In the genomic region with DNA sequence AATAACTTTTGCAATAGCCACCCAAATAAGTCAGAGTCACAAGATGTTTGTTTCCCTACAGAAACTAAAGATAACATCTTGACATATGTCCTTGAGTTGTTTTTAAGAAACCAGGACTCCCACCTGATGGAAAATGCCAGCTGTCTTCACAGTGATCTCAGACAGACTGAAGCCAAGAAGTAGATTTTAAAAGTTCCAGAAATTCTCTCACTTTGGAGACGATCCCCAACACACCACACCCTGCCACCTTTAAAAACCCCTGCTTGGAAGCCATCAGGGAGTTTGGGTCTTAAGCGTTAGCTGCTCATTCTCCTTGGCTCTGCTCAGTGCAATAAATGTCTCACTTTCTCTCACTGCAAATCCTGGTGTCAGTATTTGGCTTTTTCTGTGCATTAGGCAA, we compare ENCODE assay signal across 21 cellular contexts.
DNase-seq lines count a peak whose midpoint lies in the region; ATAC-seq and TF ChIP-seq lines count a peak whose summit lies in the region.
"Had no signal": no experiment of that assay in that cellular context is flagged by ENCODE, and none has a peak within 500 bp of the region (broad histone marks: within the 10 kb centered on the region; RNA-seq: fewer than 3 reads in every experiment).

No MANE protein-coding gene starts in this region.

- in situ Hi-C loops in brain microvascular endothelial cell (cut with HindIII; ENCODE audit: low pct_ligation_motif_present, low sequenced_read_pairs) = no loop called here

- H3K4me3 ChIP-seq in brain microvascular endothelial cell (ENCODE audit: low read depth, low read length) = no peak overlapping the region
- H3K4me3 ChIP-seq: GM12878, right lobe of liver, SJSA1 had no signal

- no peak for ATAC-seq in activated naive CD8-positive, alpha-beta T cell treated with anti-CD3 and anti-CD28 coated beads, Interleukin-2, amount 50 U/mL, for 24 hours
- ATAC-seq: GM12878, right lobe of liver had no signal

- H3K27me3 ChIP-seq in brain microvascular endothelial cell (replicated peaks) = no peaks in the 10 kb centered on the region
- H3K27me3 ChIP-seq: right lobe of liver, SJSA1 had no signal

- H3K4me1 Mint-ChIP-seq in activated naive CD8-positive, alpha-beta T cell (ENCODE audit: low read depth) = peaks cover 21% of the 10 kb centered on the region
- H3K4me1 Mint-ChIP-seq in activated naive CD8-positive, alpha-beta T cell treated with anti-CD3 and anti-CD28 coated beads, Interleukin-2, amount 50 U/mL, for 24 hours = peaks cover 15% of the 10 kb centered on the region
- H3K4me1 Mint-ChIP-seq in activated T-helper 2 cell treated with anti-CD3 and anti-CD28 coated beads, Interferon-gamma antibody, Interleukin-2, Interleukin-4, amounts not matched to agents 10 μg/mL and 5 μg/mL and 100 μg/mL, durations not matched to agents 14 hours and 24 hours and 36 hours (ENCODE audit: low read depth) = peaks cover 17% of the 10 kb centered on the region

- DNase-seq in activated naive CD8-positive, alpha-beta T cell treated with anti-CD3 and anti-CD28 coated beads, Interleukin-2, amount 50 U/mL, for 24 hours = no peak
- DNase-seq in activated T-helper 2 cell treated with anti-CD3 and anti-CD28 coated beads, Interferon-gamma antibody, Interleukin-2, Interleukin-4, amounts not matched to agents 10 μg/mL and 5 μg/mL and 100 μg/mL, durations not matched to agents 14 hours and 24 hours and 36 hours (ENCODE audit: low spot score) = no peak
- DNase-seq in inferior parietal cortex (ENCODE audit: extremely low spot score) (peak; percentile 34), medulla oblongata (ENCODE audit: extremely low spot score) (no peak), GM10266 (ENCODE audit: extremely low spot score) (no peak), brain microvascular endothelial cell (no peak)
- DNase-seq: activated CD4-positive, alpha-beta memory T cell treated with anti-CD3 and anti-CD28 coated beads, Interleukin-2, amount 10 ng/mL, durations not matched to agents 7 days and 5 days; activated naive CD4-positive, alpha-beta T cell treated with anti-CD3 and anti-CD28 coated beads, Interleukin-2, amount 50 U/mL, for 16 hours; CD4-positive, alpha-beta memory T cell; DMS79; HFFc6; KBM-7; MM.1S; NCI-H1417 treated with DMSO at 0.1 percent for 48 hours; posterior cingulate gyrus; right lobe of liver; T-helper 2 cell had no signal

- peak overlapping the region; percentile 55 for H3K4me3 Mint-ChIP-seq in activated naive CD8-positive, alpha-beta T cell
- no peak overlapping the region for H3K4me3 Mint-ChIP-seq in activated naive CD8-positive, alpha-beta T cell treated with anti-CD3 and anti-CD28 coated beads, Interleukin-2, amount 50 U/mL, for 24 hours
- peak overlapping the region; percentile 41 for H3K4me3 Mint-ChIP-seq in activated T-helper 2 cell treated with anti-CD3 and anti-CD28 coated beads, Interferon-gamma antibody, Interleukin-2, Interleukin-4, amounts not matched to agents 10 μg/mL and 5 μg/mL and 100 μg/mL, durations not matched to agents 14 hours and 24 hours and 36 hours (ENCODE audit: low read depth)
- H3K4me3 Mint-ChIP-seq: activated CD4-positive, alpha-beta memory T cell treated with anti-CD3 and anti-CD28 coated beads, Interleukin-2, amount 10 ng/mL, durations not matched to agents 7 days and 5 days; HFFc6 had no signal

- H3K36me3 ChIP-seq in brain microvascular endothelial cell (replicated peaks) = no peaks in the 10 kb centered on the region
- H3K36me3 ChIP-seq: right lobe of liver, SJSA1 had no signal

- no peaks in the 10 kb centered on the region for H3K9me3 Mint-ChIP-seq in activated naive CD8-positive, alpha-beta T cell (ENCODE audit: low read depth)
- no peaks in the 10 kb centered on the region for H3K9me3 Mint-ChIP-seq in activated naive CD8-positive, alpha-beta T cell treated with anti-CD3 and anti-CD28 coated beads, Interleukin-2, amount 50 U/mL, for 24 hours
- no peaks in the 10 kb centered on the region for H3K9me3 Mint-ChIP-seq in activated T-helper 2 cell treated with anti-CD3 and anti-CD28 coated beads, Interferon-gamma antibody, Interleukin-2, Interleukin-4, amounts not matched to agents 10 μg/mL and 5 μg/mL and 100 μg/mL, durations not matched to agents 14 hours and 24 hours and 36 hours
- H3K9me3 Mint-ChIP-seq: activated CD4-positive, alpha-beta memory T cell treated with anti-CD3 and anti-CD28 coated beads, Interleukin-2, amount 10 ng/mL, durations not matched to agents 7 days and 5 days; CD4-positive, alpha-beta memory T cell; HFFc6 had no signal

- H3K27ac Mint-ChIP-seq in activated naive CD8-positive, alpha-beta T cell = no peak overlapping the region
- H3K27ac Mint-ChIP-seq in activated naive CD8-positive, alpha-beta T cell treated with anti-CD3 and anti-CD28 coated beads, Interleukin-2, amount 50 U/mL, for 24 hours = no peak overlapping the region
- H3K27ac Mint-ChIP-seq in activated T-helper 2 cell treated with anti-CD3 and anti-CD28 coated beads, Interferon-gamma antibody, Interleukin-2, Interleukin-4, amounts not matched to agents 10 μg/mL and 5 μg/mL and 100 μg/mL, durations not matched to agents 14 hours and 24 hours and 36 hours = peak overlapping the region; percentile 70
- H3K27ac Mint-ChIP-seq: activated CD4-positive, alpha-beta memory T cell treated with anti-CD3 and anti-CD28 coated beads, Interleukin-2, amount 10 ng/mL, durations not matched to agents 7 days and 5 days; HFFc6 had no signal

- no peaks in the 10 kb centered on the region for H3K36me3 Mint-ChIP-seq in activated naive CD8-positive, alpha-beta T cell
- H3K36me3 Mint-ChIP-seq in activated naive CD8-positive, alpha-beta T cell treated with anti-CD3 and anti-CD28 coated beads, Interleukin-2, amount 50 U/mL, for 24 hours (ENCODE audit: low read depth) = no peaks in the 10 kb centered on the region
- no peaks in the 10 kb centered on the region for H3K36me3 Mint-ChIP-seq in activated T-helper 2 cell treated with anti-CD3 and anti-CD28 coated beads, Interferon-gamma antibody, Interleukin-2, Interleukin-4, amounts not matched to agents 10 μg/mL and 5 μg/mL and 100 μg/mL, durations not matched to agents 14 hours and 24 hours and 36 hours (ENCODE audit: low read depth)
- H3K36me3 Mint-ChIP-seq: CD4-positive, alpha-beta memory T cell had no signal

- H3K27me3 Mint-ChIP-seq in activated naive CD8-positive, alpha-beta T cell = no peaks in the 10 kb centered on the region
- no peaks in the 10 kb centered on the region for H3K27me3 Mint-ChIP-seq in activated naive CD8-positive, alpha-beta T cell treated with anti-CD3 and anti-CD28 coated beads, Interleukin-2, amount 50 U/mL, for 24 hours
- H3K27me3 Mint-ChIP-seq in activated T-helper 2 cell treated with anti-CD3 and anti-CD28 coated beads, Interferon-gamma antibody, Interleukin-2, Interleukin-4, amounts not matched to agents 10 μg/mL and 5 μg/mL and 100 μg/mL, durations not matched to agents 14 hours and 24 hours and 36 hours (ENCODE audit: low read depth) = peaks cover 4% of the 10 kb centered on the region
- H3K27me3 Mint-ChIP-seq: activated CD4-positive, alpha-beta memory T cell treated with anti-CD3 and anti-CD28 coated beads, Interleukin-2, amount 10 ng/mL, durations not matched to agents 7 days and 5 days; CD4-positive, alpha-beta memory T cell had no signal

- no peak overlapping the region for H3K27ac ChIP-seq in brain microvascular endothelial cell
- H3K27ac ChIP-seq: right lobe of liver, SJSA1, VCaP had no signal

- intact Hi-C loops in activated T-helper 2 cell treated with anti-CD3 and anti-CD28 coated beads, Interferon-gamma antibody, Interleukin-2, Interleukin-4, amounts not matched to agents 10 μg/mL and 5 μg/mL and 100 μg/mL, durations not matched to agents 14 hours and 24 hours and 36 hours (cut with micrococcal nuclease) = loop anchor here (5.0 kb wide), 1 partner anchor 349 kb away; the partner anchor contains the start of genes AK9 and FIG4

- TF ChIP-seq CTCF in GM10266 (IDR thresholded peaks at IDR 0.05; ENCODE audit: control insufficient read depth, insufficient read depth, low read depth, missing control alignments) (no peak), brain microvascular endothelial cell (IDR thresholded peaks at IDR 0.05; ENCODE audit: low read depth, low read length, missing control alignments) (no peak)
